22 cellular contexts compared by ENCODE assay signal in genomic region chr12:115638753-115639666, GRCh38.
A peak's percentile ranks its signal among the peaks of the same experiment; 100 is the strongest.
DNase-seq lines count a peak whose midpoint lies in the region; TF ChIP-seq lines count a peak whose summit lies in the region.
"Had no signal": no experiment of that assay in that cellular context is flagged by ENCODE, and none has a peak within 500 bp of the region (broad histone marks: within the 10 kb centered on the region; RNA-seq: fewer than 3 reads in every experiment).

No MANE protein-coding gene starts in this region.

- H3K27me3 Mint-ChIP-seq in activated naive CD8-positive, alpha-beta T cell treated with anti-CD3 and anti-CD28 coated beads for 36 hours, result peaks cover 13% of the 10 kb centered on the region

- peak; percentile 74 for DNase-seq in DMS79 treated with DMSO at 0.1 percent for 48 hours (lab: John Stamatoyannopoulos, UW)
- peak; percentile 34 for DNase-seq in M059J (ENCODE audit: low read depth)
- peak; percentile 30 for DNase-seq in hepatocyte (ENCODE audit: low spot score)
- DNase-seq in neuronal stem cell (ENCODE audit: low spot score), result peak; percentile 20
- DNase-seq in activated naive CD8-positive, alpha-beta T cell treated with anti-CD3 and anti-CD28 coated beads for 36 hours, result no peak
- no peak for DNase-seq in NOMO-1 treated with dmso at 0.1 percent for 144 hours (lab: John Stamatoyannopoulos, UW; ENCODE audit: unreplicated experiment)
- DNase-seq in NAMALWA (ENCODE audit: low spot score), result no peak
- DNase-seq: activated CD4-positive, alpha-beta T cell treated with anti-CD3 and anti-CD28 coated beads, Interleukin-2, amount 50 U/mL, for 1 hour; activated naive CD4-positive, alpha-beta T cell treated with anti-CD3 and anti-CD28 coated beads, Interleukin-2, amount 50 U/mL, for 16 hours; dermis blood vessel endothelial cell; glutamatergic neuron; kidney glomerular epithelial cell; naive B cell; NCI-H2081 treated with DMSO at 0.1 percent for 48 hours; NCI-H526 treated with DMSO at 0.1 percent for 48 hours; ovary; thyroid gland; WERI-Rb-1 had no signal

- H3K36me3 ChIP-seq in hepatocyte (replicated peaks; ENCODE audit: insufficient read depth, low read depth) (no peaks in the 10 kb centered on the region), neuronal stem cell (replicated peaks in 1 of 2; ENCODE audit: control insufficient read depth in 2 of 2, insufficient read depth in 2 of 2, low read length in 2 of 2) (no peaks in the 10 kb centered on the region)
- H3K36me3 ChIP-seq: cardiac muscle cell, ovary, right atrium auricular region, thyroid gland, WERI-Rb-1 had no signal

- H4K20me1 ChIP-seq in hepatocyte (ENCODE audit: insufficient read depth, poor library complexity, severe bottlenecking), result no peaks in the 10 kb centered on the region

- H3K36me3 Mint-ChIP-seq in activated naive CD8-positive, alpha-beta T cell treated with anti-CD3 and anti-CD28 coated beads for 36 hours, result no peaks in the 10 kb centered on the region
- H3K36me3 Mint-ChIP-seq: naive B cell had no signal

- H2BK15ac ChIP-seq in neuronal stem cell (ENCODE audit: low read length), result no peak overlapping the region

- no peak overlapping the region for H3K4me2 ChIP-seq in hepatocyte
- H3K4me2 ChIP-seq in neuronal stem cell (ENCODE audit: insufficient read depth, low read length, poor library complexity, severe bottlenecking), result no peak overlapping the region

- H3K9me3 ChIP-seq in hepatocyte (ENCODE audit: low read depth) (no peaks in the 10 kb centered on the region), neuronal stem cell (replicated peaks in 1 of 2; ENCODE audit: control insufficient read depth in 2 of 2, insufficient read depth in 1 of 2, low read depth in 1 of 2, low read length in 2 of 2) (no peaks in the 10 kb centered on the region)
- H3K9me3 ChIP-seq: ovary, right atrium auricular region, thyroid gland had no signal

- peak overlapping the region; percentile 13 for H3K18ac ChIP-seq in neuronal stem cell (ENCODE audit: low read length)

- H3K27me3 ChIP-seq in hepatocyte (no peaks in the 10 kb centered on the region), neuronal stem cell (ENCODE audit: control insufficient read depth in 3 of 3, insufficient read depth in 3 of 3, low read depth in 1 of 3, low read length in 3 of 3) (no peaks in the 10 kb centered on the region)
- H3K27me3 ChIP-seq: ovary, right atrium auricular region, thyroid gland had no signal

- H2BK5ac ChIP-seq in neuronal stem cell (ENCODE audit: low read length), result no peak overlapping the region

- no peaks in the 10 kb centered on the region for H3K79me2 ChIP-seq in hepatocyte

- no peak overlapping the region for H4K8ac ChIP-seq in neuronal stem cell (ENCODE audit: low read depth, low read length)

- no peak overlapping the region for H2AK5ac ChIP-seq in neuronal stem cell (ENCODE audit: low read depth, low read length)

- H3K4me3 ChIP-seq in hepatocyte (no peak overlapping the region), neuronal stem cell (ENCODE audit: low read length in 2 of 2) (no peak overlapping the region)
- H3K4me3 ChIP-seq: cardiac muscle cell, ovary, right atrium auricular region, thyroid gland had no signal

- no peaks in the 10 kb centered on the region for H3K79me1 ChIP-seq in neuronal stem cell (ENCODE audit: low read depth, low read length)

- no peak overlapping the region for H2BK120ac ChIP-seq in neuronal stem cell (ENCODE audit: low read depth, low read length)

- H3K23ac ChIP-seq in neuronal stem cell (ENCODE audit: low read depth, low read length, poor library complexity), result no peak overlapping the region

- H2BK12ac ChIP-seq in neuronal stem cell (ENCODE audit: low read length), result no peak overlapping the region

- H2AFZ ChIP-seq in hepatocyte (no peak overlapping the region), neuronal stem cell (ENCODE audit: low read length) (no peak overlapping the region)

- H3K4me3 Mint-ChIP-seq in activated naive CD8-positive, alpha-beta T cell treated with anti-CD3 and anti-CD28 coated beads for 36 hours, result no peak overlapping the region
- H3K4me3 Mint-ChIP-seq: stimulated activated naive CD8-positive, alpha-beta T cell treated with anti-CD3 and anti-CD28 coated beads, Interleukin-15, Interleukin-2, amounts not matched to agents 100 ng/mL and 50 ng/mL, for 24 hours had no signal

- H3K27ac Mint-ChIP-seq in activated naive CD8-positive, alpha-beta T cell treated with anti-CD3 and anti-CD28 coated beads for 36 hours, result no peak overlapping the region
- H3K27ac Mint-ChIP-seq: naive B cell; stimulated activated naive CD8-positive, alpha-beta T cell treated with anti-CD3 and anti-CD28 coated beads, Interleukin-15, Interleukin-2, amounts not matched to agents 100 ng/mL and 50 ng/mL, for 24 hours had no signal

- no peaks in the 10 kb centered on the region for H3K4me1 Mint-ChIP-seq in activated naive CD8-positive, alpha-beta T cell treated with anti-CD3 and anti-CD28 coated beads for 36 hours
- H3K4me1 Mint-ChIP-seq: naive B cell had no signal

- no peak for TF ChIP-seq CTCF in hepatocyte (IDR thresholded peaks at IDR 0.05; ENCODE audit: poor library complexity)

- H3K4ac ChIP-seq in neuronal stem cell (ENCODE audit: low read length), result no peak overlapping the region

- H3K4me1 ChIP-seq in hepatocyte (ENCODE audit: insufficient read depth) (peaks cover 3% of the 10 kb centered on the region), neuronal stem cell (ENCODE audit: control insufficient read depth in 2 of 2, insufficient read depth in 1 of 2, low read depth in 1 of 2, low read length in 2 of 2) (peaks cover 0 to 11% of the 10 kb centered on the region in 2 donors)
- H3K4me1 ChIP-seq: right atrium auricular region had no signal

- H3K9ac ChIP-seq in neuronal stem cell (ENCODE audit: low read depth, low read length, poor library complexity), result no peak overlapping the region

- peaks cover 3% of the 10 kb centered on the region for H3K9me3 Mint-ChIP-seq in activated naive CD8-positive, alpha-beta T cell treated with anti-CD3 and anti-CD28 coated beads for 36 hours

- no peak overlapping the region for H3K27ac ChIP-seq in hepatocyte
- peak overlapping the region; percentile 21 for H3K27ac ChIP-seq in neuronal stem cell (replicated peaks; ENCODE audit: low read length)
- H3K27ac ChIP-seq: cardiac muscle cell, HL-60, ovary, right atrium auricular region, thyroid gland, WERI-Rb-1 had no signal

- peak overlapping the region; percentile 63 for H3K14ac ChIP-seq in neuronal stem cell (ENCODE audit: low read length)

- WGBS in hepatocyte (ENCODE audit: low lambda C conversion rate, missing lambda C conversion rate), result 51% methylated on average over 12 of the region's 12 CpGs
- no CpG with 5 or more reads among the region's 12 CpGs for WGBS in neuronal stem cell (ENCODE audit: extremely low coverage in 2 of 2, insufficient read length in 2 of 2, insufficient replicate concordance in 1 of 2), 2 donors

- H3K9me2 ChIP-seq in hepatocyte (replicated peaks; ENCODE audit: insufficient read depth), result no peaks in the 10 kb centered on the region

- H4K91ac ChIP-seq in neuronal stem cell (ENCODE audit: low read depth, low read length, poor library complexity), result no peak overlapping the region

Comparison
In these comparisons a context has a peak if more than half of its experiments do, and no peak if none do; other contexts are left out.
1. DNase-seq: peak in DMS79 treated with DMSO at 0.1 percent for 48 hours (single experiment), M059J (single experiment), hepatocyte (single experiment) and neuronal stem cell (single experiment); none in activated naive CD8-positive, alpha-beta T cell treated with anti-CD3 and anti-CD28 coated beads for 36 hours (single experiment), NOMO-1 treated with dmso at 0.1 percent for 144 hours (single experiment) and NAMALWA (single experiment).